ENCODE assay signal across 13 cellular contexts in the genomic region with DNA sequence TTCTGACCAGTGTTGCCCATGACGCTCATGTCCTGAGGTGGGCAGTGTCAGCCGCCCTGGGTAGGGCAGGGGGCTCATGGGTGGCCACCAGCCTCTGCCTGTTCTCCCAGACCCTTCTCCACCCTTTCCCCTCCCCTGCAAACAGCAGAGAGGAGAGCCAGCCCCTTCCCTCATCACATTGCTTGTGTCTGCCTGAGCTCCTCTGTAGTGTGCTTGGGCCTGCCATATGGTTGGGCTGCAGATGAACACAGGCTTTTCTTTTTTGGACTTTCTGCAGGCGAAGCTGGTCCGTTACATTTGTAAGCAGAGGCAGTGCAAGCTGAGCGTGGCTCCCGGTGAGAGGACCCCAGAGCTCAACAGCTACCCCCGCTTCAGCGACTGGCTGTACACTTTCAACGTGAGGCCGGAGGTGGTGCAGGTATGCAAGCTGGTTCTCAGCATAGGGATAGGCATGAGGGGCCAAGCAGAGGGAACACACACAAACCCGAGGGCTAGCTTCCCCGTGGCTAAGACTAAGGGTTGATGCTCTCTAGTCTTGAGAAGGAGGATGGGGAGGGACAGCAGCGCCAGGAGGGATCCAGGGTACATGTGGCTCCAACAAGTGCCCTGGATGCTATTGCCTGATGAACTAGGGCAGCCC.
DNase-seq lines count a peak whose midpoint lies in the region; ATAC-seq and TF ChIP-seq lines count a peak whose summit lies in the region.
"Had no signal": no experiment of that assay in that cellular context is flagged by ENCODE, and none has a peak within 500 bp of the region (broad histone marks: within the 10 kb centered on the region; RNA-seq: fewer than 3 reads in every experiment).

No MANE protein-coding gene starts in this region.

- H2BK12ac ChIP-seq in neuronal stem cell (ENCODE audit: low read length): no peak overlapping the region

- ATAC-seq in stimulated activated naive CD8-positive, alpha-beta T cell treated with anti-CD3 and anti-CD28 coated beads, Interleukin-15, Interleukin-2, amounts not matched to agents 100 U/mL and 50 U/mL, for 24 hours: no peak
- ATAC-seq in GM18909 (IDR thresholded peaks at IDR 0.05; ENCODE audit: poor library complexity, unreplicated experiment): no peak

- H2AFZ ChIP-seq in neuronal stem cell (ENCODE audit: low read length): no peak overlapping the region

- H3K27me3 Mint-ChIP-seq in Caco-2 (ENCODE audit: insufficient read depth, unreplicated experiment) (no peaks in the 10 kb centered on the region), endodermal cell (ENCODE audit: insufficient read depth) (no peaks in the 10 kb centered on the region)
- H3K27me3 Mint-ChIP-seq: CD4-positive, CD25-positive, alpha-beta regulatory T cell had no signal

- H3K4me1 ChIP-seq in Caco-2 (peaks cover 67% of the 10 kb centered on the region), endodermal cell (ENCODE audit: control insufficient read depth, insufficient read depth, low read length) (peaks cover 10% of the 10 kb centered on the region), neuronal stem cell (ENCODE audit: control insufficient read depth in 2 of 2, insufficient read depth in 1 of 2, low read depth in 1 of 2, low read length in 2 of 2) (peaks cover 0 to 5% of the 10 kb centered on the region in 2 donors), esophagus muscularis mucosa (peaks cover 9 to 53% (median 39%) of the 10 kb centered on the region in 4 donors)

- no peak for DNase-seq in Caco-2
- DNase-seq in NCI-H524 (lab: John Stamatoyannopoulos, UW): peak; percentile 42 to 73
- DNase-seq in endodermal cell: peak; percentile 52
- DNase-seq in neuronal stem cell (ENCODE audit: low spot score): no peak
- no peak for DNase-seq in stimulated activated naive CD8-positive, alpha-beta T cell treated with anti-CD3 and anti-CD28 coated beads, Interleukin-15, Interleukin-2, amounts not matched to agents 100 U/mL and 50 U/mL, for 24 hours
- no peak for DNase-seq in esophagus muscularis mucosa (ENCODE audit: extremely low spot score)
- DNase-seq in activated T-cell treated with anti-CD3 and anti-CD28 coated beads, Interleukin-2, amount 50 U/mL, for 48 hours: no peak
- DNase-seq: CD4-positive, CD25-positive, alpha-beta regulatory T cell; H7; Karpas-422; MM.1S; NCI-H2171 treated with DMSO at 0.1 percent for 48 hours had no signal

- no peak overlapping the region for H3K23ac ChIP-seq in neuronal stem cell (ENCODE audit: low read depth, low read length, poor library complexity)

- POLR2A ChIA-PET in Caco-2 (lab: Charles Lee): no interaction called here

- H3K9me3 ChIP-seq in Caco-2: no peaks in the 10 kb centered on the region
- peaks cover 4% of the 10 kb centered on the region for H3K9me3 ChIP-seq in endodermal cell (ENCODE audit: control insufficient read depth, low read length)
- no peaks in the 10 kb centered on the region for H3K9me3 ChIP-seq in neuronal stem cell (replicated peaks in 1 of 2; ENCODE audit: control insufficient read depth in 2 of 2, insufficient read depth in 1 of 2, low read depth in 1 of 2, low read length in 2 of 2)
- H3K9me3 ChIP-seq in esophagus muscularis mucosa: no peaks in the 10 kb centered on the region

- H3K36me3 ChIP-seq in Caco-2 (ENCODE audit: control insufficient read depth, insufficient read depth, low read length): peaks cover 9% of the 10 kb centered on the region; the same call in 1 of the 2 replicates
- H3K36me3 ChIP-seq in endodermal cell (ENCODE audit: control insufficient read depth, insufficient read depth, low read length): no peaks in the 10 kb centered on the region
- peaks cover 0 to 2% of the 10 kb centered on the region in 2 donors for H3K36me3 ChIP-seq in neuronal stem cell (replicated peaks in 1 of 2; ENCODE audit: control insufficient read depth in 2 of 2, insufficient read depth in 2 of 2, low read length in 2 of 2)
- peaks cover 0 to 3% (median 0%) of the 10 kb centered on the region in 4 donors for H3K36me3 ChIP-seq in esophagus muscularis mucosa

- no peak overlapping the region for H2BK120ac ChIP-seq in neuronal stem cell (ENCODE audit: low read depth, low read length)

- peaks cover 50% of the 10 kb centered on the region for H3K36me3 Mint-ChIP-seq in Caco-2 (ENCODE audit: insufficient read depth, unreplicated experiment)
- peaks cover 16% of the 10 kb centered on the region for H3K36me3 Mint-ChIP-seq in endodermal cell (ENCODE audit: low read depth)

- CTCF ChIA-PET in Caco-2 (lab: Charles Lee): interaction anchor here (0.9 to 1.9 kb wide), 5 partner anchors 12 to 104 kb away, joined by 3 to 8 read pairs (median 4); a partner anchor contains a TSS

- no peaks in the 10 kb centered on the region for H3K79me1 ChIP-seq in neuronal stem cell (ENCODE audit: low read depth, low read length)

- WGBS in endodermal cell (ENCODE audit: insufficient coverage in 1 of 2, insufficient read length in 1 of 2), 2 experiments: 92 to 98% methylated on average over 11 to 13 of the region's 13 CpGs
- no CpG with 5 or more reads among the region's 13 CpGs for WGBS in neuronal stem cell (ENCODE audit: extremely low coverage in 2 of 2, insufficient read length in 2 of 2, insufficient replicate concordance in 1 of 2), 2 donors
- WGBS in esophagus muscularis mucosa: 94% methylated on average over 13 of the region's 13 CpGs

- H2BK5ac ChIP-seq in neuronal stem cell (ENCODE audit: low read length): no peak overlapping the region

- H3K27ac ChIP-seq in endodermal cell (ENCODE audit: low read depth, low read length) (no peak overlapping the region), neuronal stem cell (replicated peaks; ENCODE audit: low read length) (no peak overlapping the region), esophagus muscularis mucosa (replicated peaks in 1 of 4) (no peak overlapping the region)

- H3K4me3 Mint-ChIP-seq in Caco-2 (ENCODE audit: unreplicated experiment) (peak overlapping the region; percentile 79), endodermal cell (no peak overlapping the region)
- H3K4me3 Mint-ChIP-seq: CD4-positive, CD25-positive, alpha-beta regulatory T cell had no signal

- no peak overlapping the region for H3K9ac ChIP-seq in endodermal cell (ENCODE audit: extremely low read depth, low read length, poor library complexity, severe bottlenecking)
- H3K9ac ChIP-seq in neuronal stem cell (ENCODE audit: low read depth, low read length, poor library complexity): no peak overlapping the region

- TF ChIP-seq POLR2A in esophagus muscularis mucosa (IDR thresholded peaks at IDR 0.05; ENCODE audit: low read depth): no peak

- TF ChIP-seq EP300 in esophagus muscularis mucosa (IDR thresholded peaks at IDR 0.05): no peak

- H3K4me3 ChIP-seq in Caco-2 (ENCODE audit: low read depth, low read length) (peak overlapping the region; percentile 2; the same call in 1 of the 2 replicates), endodermal cell (ENCODE audit: low read length) (no peak overlapping the region), neuronal stem cell (ENCODE audit: low read length in 2 of 2) (no peak overlapping the region), esophagus muscularis mucosa (no peak overlapping the region)

- TF ChIP-seq CTCF in Caco-2 (IDR thresholded peaks at IDR 0.05; ENCODE audit: insufficient read depth in 1 of 2, low read depth in 1 of 2, low read length in 1 of 2, severe bottlenecking in 1 of 2, unreplicated experiment in 1 of 2) (no peak), endodermal cell (conservative IDR thresholded peaks at IDR 0.05) (no peak), esophagus muscularis mucosa (IDR thresholded peaks at IDR 0.05) (no peak)

- no peak overlapping the region for H2AK5ac ChIP-seq in neuronal stem cell (ENCODE audit: low read depth, low read length)

- no peak overlapping the region for H4K8ac ChIP-seq in neuronal stem cell (ENCODE audit: low read depth, low read length)

- no peaks in the 10 kb centered on the region for H3K27me3 ChIP-seq in Caco-2 (replicated peaks; ENCODE audit: control insufficient read depth, insufficient read depth, low read length)
- no peaks in the 10 kb centered on the region for H3K27me3 ChIP-seq in endodermal cell (ENCODE audit: control insufficient read depth, insufficient read depth, low read length, poor library complexity, severe bottlenecking)
- no peaks in the 10 kb centered on the region for H3K27me3 ChIP-seq in neuronal stem cell (ENCODE audit: control insufficient read depth in 3 of 3, insufficient read depth in 3 of 3, low read depth in 1 of 3, low read length in 3 of 3)
- no peaks in the 10 kb centered on the region for H3K27me3 ChIP-seq in esophagus muscularis mucosa

- H3K14ac ChIP-seq in neuronal stem cell (ENCODE audit: low read length): no peak overlapping the region

- no TSS peak for BruUV-seq in Caco-2 (replicated peaks; lab: Mats Ljungman, UMichigan)

- H3K9me3 Mint-ChIP-seq in Caco-2 (ENCODE audit: unreplicated experiment) (no peaks in the 10 kb centered on the region), endodermal cell (peaks cover 2% of the 10 kb centered on the region)
- H3K9me3 Mint-ChIP-seq: CD4-positive, CD25-positive, alpha-beta regulatory T cell had no signal

- no peak overlapping the region for H3K4ac ChIP-seq in neuronal stem cell (ENCODE audit: low read length)

- intact Hi-C loops in Caco-2 (cut with micrococcal nuclease; ENCODE audit: unreplicated experiment) (loop anchor here (5.0 kb wide), 1 partner anchor 98 kb away; no protein-coding TSS in a partner anchor), esophagus muscularis mucosa (cut with DNase I) (no loop called here)

- no peak overlapping the region for H2BK15ac ChIP-seq in neuronal stem cell (ENCODE audit: low read length)

- H3K18ac ChIP-seq in neuronal stem cell (ENCODE audit: low read length): peak overlapping the region; percentile 48

- H3K4me2 ChIP-seq in neuronal stem cell (ENCODE audit: insufficient read depth, low read length, poor library complexity, severe bottlenecking): no peak overlapping the region

- H4K91ac ChIP-seq in neuronal stem cell (ENCODE audit: low read depth, low read length, poor library complexity): no peak overlapping the region

- H3K4me1 Mint-ChIP-seq in Caco-2 (ENCODE audit: low read depth, unreplicated experiment) (peaks cover 59% of the 10 kb centered on the region), endodermal cell (peaks cover 34% of the 10 kb centered on the region)

- peak overlapping the region; percentile 86 for H3K27ac Mint-ChIP-seq in Caco-2 (ENCODE audit: unreplicated experiment)
- no peak overlapping the region for H3K27ac Mint-ChIP-seq in endodermal cell
- H3K27ac Mint-ChIP-seq: CD4-positive, CD25-positive, alpha-beta regulatory T cell had no signal

Comparison
In these comparisons a context has a peak if more than half of its experiments do, and no peak if none do; other contexts are left out.
1. DNase-seq: peak in NCI-H524 (2 of 2) and endodermal cell (single experiment); none in Caco-2 (0 of 2), neuronal stem cell (single experiment), stimulated activated naive CD8-positive, alpha-beta T cell treated with anti-CD3 and anti-CD28 coated beads, Interleukin-15, Interleukin-2, amounts not matched to agents 100 U/mL and 50 U/mL, for 24 hours (single experiment), esophagus muscularis mucosa (single experiment) and activated T-cell treated with anti-CD3 and anti-CD28 coated beads, Interleukin-2, amount 50 U/mL, for 48 hours (0 of 2).